In genomic region chr6:7296602-7297001, GRCh38 we compare ENCODE assay signal across 22 cellular contexts.
"Had no signal": no experiment of that assay in that cellular context is flagged by ENCODE, and none has a peak within 500 bp of the region (broad histone marks: within the 10 kb centered on the region; RNA-seq: fewer than 3 reads in every experiment).

No MANE protein-coding gene starts in this region.

- H2AFZ ChIP-seq: hepatocyte had no signal

- H3K27ac Mint-ChIP-seq: nephron progenitor cell, type B pancreatic cell had no signal

- H3K27me3 Mint-ChIP-seq: naive B cell, type B pancreatic cell had no signal

- H3K4me1 ChIP-seq: sigmoid colon, suprapubic skin, thyroid gland had no signal

- H3K27ac ChIP-seq: coronary artery, hepatocyte, neutrophil, sigmoid colon, skin epidermis, suprapubic skin, thyroid gland had no signal

- H3K9me3 Mint-ChIP-seq: naive B cell, nephron progenitor cell, type B pancreatic cell had no signal

- H3K4me3 ChIP-seq: coronary artery, hepatocyte, lung, sigmoid colon, skin epidermis, suprapubic skin, thyroid gland had no signal

- ATAC-seq: left cardiac atrium, left ventricle myocardium superior had no signal

- H3K4me2 ChIP-seq: hepatocyte had no signal

- H3K9me3 ChIP-seq: neutrophil, sigmoid colon, suprapubic skin, thyroid gland had no signal

- H3K4me3 Mint-ChIP-seq: naive B cell, nephron progenitor cell, type B pancreatic cell had no signal

- H3K27me3 ChIP-seq: hepatocyte, neutrophil, sigmoid colon, suprapubic skin, thyroid gland had no signal

- DNase-seq: effector CD4-positive, alpha-beta T cell; foreskin melanocyte; head of caudate nucleus; kidney; left cardiac atrium; left ventricle myocardium superior; mesendoderm; naive B cell; nephron progenitor cell; posterior cingulate gyrus; sigmoid colon; stimulated activated CD4-positive, alpha-beta T cell treated with anti-CD3 and anti-CD28 coated beads, Interleukin-2, amount 100 ng/mL, for 24 hours; stimulated activated CD4-positive, alpha-beta T cell treated with anti-CD3 and anti-CD28 coated beads, Interleukin-4, amount 100 ng/mL, for 4 hours; stimulated activated naive CD4-positive, alpha-beta T cell; thyroid gland had no signal
